ENCODE assay signal across 8 cellular contexts in the genomic region with DNA sequence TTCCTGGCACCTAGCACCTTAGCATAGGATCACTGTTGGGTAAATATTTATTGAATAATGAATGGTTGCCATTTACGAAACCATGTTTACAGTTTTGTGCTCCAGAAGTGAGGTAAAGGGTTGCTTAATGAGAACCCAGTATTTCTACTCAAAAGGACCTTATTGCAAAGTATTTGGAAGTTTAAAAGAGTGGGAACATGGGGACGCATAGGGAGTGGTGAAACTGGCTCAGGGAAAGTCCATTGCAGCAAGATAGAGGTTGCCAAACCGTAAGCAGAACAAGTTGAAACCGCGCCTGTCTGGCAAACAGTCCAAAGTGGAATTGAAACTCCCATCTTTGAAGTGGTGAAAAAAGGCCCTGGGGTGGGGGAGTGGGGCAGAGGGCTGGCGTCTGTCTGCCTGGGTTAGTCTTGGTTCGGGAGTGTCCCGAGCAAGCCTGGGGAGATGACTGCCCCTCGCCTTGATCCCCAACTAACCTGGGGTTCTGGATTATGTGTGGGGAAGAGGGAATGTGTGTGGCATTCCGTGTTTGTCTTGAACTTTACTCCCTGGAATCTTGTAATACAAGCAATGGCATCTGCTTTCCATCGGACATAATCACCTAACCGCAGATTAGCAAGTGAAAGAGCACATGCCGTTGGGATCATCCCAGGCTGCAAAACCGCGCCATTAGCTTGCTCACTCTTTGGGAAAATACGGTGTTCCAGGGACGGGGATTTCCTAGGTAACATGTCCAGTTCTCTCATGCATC. TPM values are rescaled to one million over a fixed set of nuclear protein-coding genes. Genes with fewer than 3 reads are reported as not detected.
A peak's percentile ranks its signal among the peaks of the same experiment; 100 is the strongest.
DNase-seq lines count a peak whose midpoint lies in the region; ATAC-seq and TF ChIP-seq lines count a peak whose summit lies in the region.

No MANE protein-coding gene starts in this region.

- no peaks in the 10 kb centered on the region for H3K36me3 ChIP-seq in hepatocyte (replicated peaks; ENCODE audit: insufficient read depth, low read depth)

- peak overlapping the region; percentile 78 for H3K27ac Mint-ChIP-seq in stimulated activated effector memory CD8-positive, alpha-beta T cell treated with anti-CD3 and anti-CD28 coated beads, Interleukin-12 subunit alpha, Interleukin-12 subunit beta, amount 100 ng/mL, for 72 hours

- no peak for ATAC-seq in stimulated activated effector memory CD8-positive, alpha-beta T cell treated with anti-CD3 and anti-CD28 coated beads, Interleukin-12 subunit alpha, Interleukin-12 subunit beta, amount 100 ng/mL, for 72 hours
- ATAC-seq in HG02973 (IDR thresholded peaks at IDR 0.05; ENCODE audit: unreplicated experiment) = no peak

- no peaks in the 10 kb centered on the region for H3K9me2 ChIP-seq in hepatocyte (replicated peaks; ENCODE audit: insufficient read depth)

- no peak overlapping the region for H3K4me3 Mint-ChIP-seq in stimulated activated effector memory CD8-positive, alpha-beta T cell treated with anti-CD3 and anti-CD28 coated beads, Interleukin-12 subunit alpha, Interleukin-12 subunit beta, amount 100 ng/mL, for 72 hours

- peaks cover 8% of the 10 kb centered on the region for H4K20me1 ChIP-seq in hepatocyte (ENCODE audit: insufficient read depth, poor library complexity, severe bottlenecking)

- no peaks in the 10 kb centered on the region for H3K9me3 ChIP-seq in hepatocyte (ENCODE audit: low read depth)

- 9% methylated on average over 17 of the region's 17 CpGs for WGBS in hepatocyte (ENCODE audit: low lambda C conversion rate, missing lambda C conversion rate)

- TF ChIP-seq CTCF in HFF-Myc (IDR thresholded peaks at IDR 0.05; ENCODE audit: low read depth, low read length, missing control alignments) (no peak), VCaP (conservative IDR thresholded peaks at IDR 0.05) (no peak), hepatocyte (IDR thresholded peaks at IDR 0.05; ENCODE audit: poor library complexity) (no peak)

- no peaks in the 10 kb centered on the region for H3K27me3 ChIP-seq in hepatocyte

- H3K4me1 ChIP-seq in hepatocyte (ENCODE audit: insufficient read depth) = peaks cover 61% of the 10 kb centered on the region

- H3K4me3 ChIP-seq in HFF-Myc (replicated peaks; ENCODE audit: low read depth, low read length) = peak overlapping the region; percentile 8; the same call in 1 of the 2 replicates
- no peak overlapping the region for H3K4me3 ChIP-seq in hepatocyte

- H2AFZ ChIP-seq in hepatocyte = no peak overlapping the region

- DNase-seq in AG08396 (ENCODE audit: low spot score) = peak; percentile 75
- peak; percentile 64 for DNase-seq in HFF-Myc (ENCODE audit: extremely low read depth, low read depth)
- peak; percentile 76 for DNase-seq in hepatocyte (ENCODE audit: low spot score)
- DNase-seq in stimulated activated effector memory CD8-positive, alpha-beta T cell treated with anti-CD3 and anti-CD28 coated beads, Interleukin-12 subunit alpha, Interleukin-12 subunit beta, amount 100 ng/mL, for 72 hours (ENCODE audit: low spot score in 2 of 2) = no peak
- no peak for DNase-seq in activated CD4-positive, alpha-beta T cell treated with anti-CD3 and anti-CD28 coated beads for 4 hours
- DNase-seq in GDM1 (lab: John Stamatoyannopoulos, UW) = no peak

- no peaks in the 10 kb centered on the region for H3K36me3 Mint-ChIP-seq in stimulated activated effector memory CD8-positive, alpha-beta T cell treated with anti-CD3 and anti-CD28 coated beads, Interleukin-12 subunit alpha, Interleukin-12 subunit beta, amount 100 ng/mL, for 72 hours

- peak overlapping the region; percentile 94; the same call in 1 of the 2 replicates for H3K27ac ChIP-seq in VCaP
- peak overlapping the region; percentile 95 for H3K27ac ChIP-seq in hepatocyte

- H3K9me3 Mint-ChIP-seq in stimulated activated effector memory CD8-positive, alpha-beta T cell treated with anti-CD3 and anti-CD28 coated beads, Interleukin-12 subunit alpha, Interleukin-12 subunit beta, amount 100 ng/mL, for 72 hours = no peaks in the 10 kb centered on the region

- peaks cover 66% of the 10 kb centered on the region for H3K79me2 ChIP-seq in hepatocyte

- no peaks in the 10 kb centered on the region for H3K4me1 Mint-ChIP-seq in stimulated activated effector memory CD8-positive, alpha-beta T cell treated with anti-CD3 and anti-CD28 coated beads, Interleukin-12 subunit alpha, Interleukin-12 subunit beta, amount 100 ng/mL, for 72 hours

- peak overlapping the region; percentile 69 for H3K4me2 ChIP-seq in hepatocyte

RNA-seq across cellular contexts. Expression of a gene that starts 7.2 kb away (rescaled TPM):
- 116 and 126 TPM in 2 replicates for total RNA-seq in hepatocyte
- polyA plus RNA-seq in hepatocyte = 185 and 203 TPM in 2 replicates

Comparison
In these comparisons a context has a peak if more than half of its experiments do, and no peak if none do; other contexts are left out.
1. DNase-seq: peak in AG08396 (single experiment), HFF-Myc (single experiment) and hepatocyte (single experiment); none in stimulated activated effector memory CD8-positive, alpha-beta T cell treated with anti-CD3 and anti-CD28 coated beads, Interleukin-12 subunit alpha, Interleukin-12 subunit beta, amount 100 ng/mL, for 72 hours (0 of 2), activated CD4-positive, alpha-beta T cell treated with anti-CD3 and anti-CD28 coated beads for 4 hours (0 of 2) and GDM1 (single experiment).